In genomic region chr17:10197362-10197720, GRCh38 we compare ENCODE assay signal across 11 cellular contexts. TPM values are rescaled to one million over a fixed set of nuclear protein-coding genes. Genes with fewer than 3 reads are reported as not detected.
DNase-seq lines count a peak whose midpoint lies in the region; ATAC-seq and TF ChIP-seq lines count a peak whose summit lies in the region.
"Had no signal": no experiment of that assay in that cellular context is flagged by ENCODE, and none has a peak within 500 bp of the region (broad histone marks: within the 10 kb centered on the region; RNA-seq: fewer than 3 reads in every experiment).

No MANE protein-coding gene starts in this region.

- TF ChIP-seq CTCF in BJ (IDR thresholded peaks at IDR 0.05; ENCODE audit: insufficient read depth, low read depth, low read length) (no peak), astrocyte of the spinal cord (IDR thresholded peaks at IDR 0.05; ENCODE audit: low read depth, low read length) (no peak), progenitor cell of endocrine pancreas (IDR thresholded peaks at IDR 0.05; ENCODE audit: unreplicated experiment) (no peak)

- H3K36me3 ChIP-seq in BJ (ENCODE audit: control insufficient read depth, insufficient read depth, low read length) (no peaks in the 10 kb centered on the region), iPS DF 6.9 (ENCODE audit: control insufficient read depth, insufficient read depth, low read length) (no peaks in the 10 kb centered on the region)
- H3K36me3 ChIP-seq: SJCRH30 had no signal

- H3K27me3 Mint-ChIP-seq in progenitor cell of endocrine pancreas: peaks cover 51% of the 10 kb centered on the region

- no peak for ATAC-seq in HG03439 (IDR thresholded peaks at IDR 0.05; ENCODE audit: unreplicated experiment)

- CTCF ChIA-PET in BJ (lab: Yijun Ruan, JAX): interaction anchor here (1.2 kb wide), 1 partner anchor 9 kb away, joined by 3 read pairs; no protein-coding TSS in a partner anchor

- peaks cover 14% of the 10 kb centered on the region for H3K9me3 Mint-ChIP-seq in progenitor cell of endocrine pancreas (ENCODE audit: low read depth)

- H3K4me1 ChIP-seq in iPS DF 6.9 (ENCODE audit: control insufficient read depth, insufficient read depth, low read length): no peaks in the 10 kb centered on the region
- H3K4me1 ChIP-seq: SJCRH30 had no signal

- POLR2A ChIA-PET in BJ (lab: Charles Lee): no interaction called here

- peak overlapping the region; percentile 35 for H3K4me3 Mint-ChIP-seq in progenitor cell of endocrine pancreas (ENCODE audit: low read depth)
- H3K4me3 Mint-ChIP-seq: activated CD4-positive, alpha-beta memory T cell treated with anti-CD3 and anti-CD28 coated beads for 36 hours had no signal

- DNase-seq in BJ (ENCODE audit: low read depth) (no peak), astrocyte of the spinal cord (ENCODE audit: low read depth, low spot score) (no peak), iPS DF 6.9 (ENCODE audit: low read depth, low spot score) (no peak), progenitor cell of endocrine pancreas (ENCODE audit: low spot score, unreplicated experiment) (no peak), cortex of kidney (lab: John Stamatoyannopoulos, UW) (no peak), NCI-H2081 (lab: John Stamatoyannopoulos, UW) (no peak), NCI-H226 (no peak)
- DNase-seq: activated CD4-positive, alpha-beta memory T cell treated with anti-CD3 and anti-CD28 coated beads for 36 hours; SJCRH30 had no signal

- in situ Hi-C loops in astrocyte of the spinal cord (cut with HindIII; ENCODE audit: low sequenced_read_pairs): no loop called here

- H3K4me1 Mint-ChIP-seq in progenitor cell of endocrine pancreas (ENCODE audit: low read depth): peaks cover 5% of the 10 kb centered on the region

- H3K27me3 ChIP-seq in BJ (ENCODE audit: control insufficient read depth, insufficient read depth, low read length): peaks cover 19% of the 10 kb centered on the region
- peaks cover 6% of the 10 kb centered on the region; the same call in 1 of the 2 replicates for H3K27me3 ChIP-seq in iPS DF 6.9 (ENCODE audit: control insufficient read depth, insufficient read depth, low read length)
- H3K27me3 ChIP-seq: SJCRH30 had no signal

- WGBS in iPS DF 6.9 (ENCODE audit: insufficient coverage, insufficient read length): no CpG with 5 or more reads among the region's 11 CpGs

- no peaks in the 10 kb centered on the region for H3K9me3 ChIP-seq in iPS DF 6.9 (ENCODE audit: control insufficient read depth, insufficient read depth, low read length)
- H3K9me3 ChIP-seq: SJCRH30 had no signal

- no peak overlapping the region for H3K27ac ChIP-seq in iPS DF 6.9 (ENCODE audit: low read length)
- H3K27ac ChIP-seq: C4-2B, SJCRH30 had no signal

- H3K27ac Mint-ChIP-seq in progenitor cell of endocrine pancreas: no peak overlapping the region
- H3K27ac Mint-ChIP-seq: activated CD4-positive, alpha-beta memory T cell treated with anti-CD3 and anti-CD28 coated beads for 36 hours had no signal

- peak overlapping the region; percentile 49 for H3K4me3 ChIP-seq in BJ (ENCODE audit: low read depth, low read length)
- H3K4me3 ChIP-seq in astrocyte of the spinal cord (ENCODE audit: low read depth, low read length): peak overlapping the region; percentile 24
- H3K4me3 ChIP-seq in iPS DF 6.9 (ENCODE audit: low read length): peak overlapping the region; percentile 47; the same call in 1 of the 2 replicates
- H3K4me3 ChIP-seq: SJCRH30 had no signal

- no peaks in the 10 kb centered on the region for H3K36me3 Mint-ChIP-seq in progenitor cell of endocrine pancreas (ENCODE audit: insufficient read depth)

RNA-seq across cellular contexts. Expression of gene GAS7, which starts 1.1 kb away (rescaled TPM):
- 1.2 and 1.4 TPM in 2 replicates for polyA plus RNA-seq in BJ (2011; rRNA removed)
- 1.1 and 2.4 TPM in 2 replicates for polyA minus RNA-seq in BJ (2011; rRNA and poly(A)+ RNA removed)
- 3.4 and 3.8 TPM in 2 replicates for total RNA-seq in progenitor cell of endocrine pancreas
